Comparison of ENCODE assay signal across 7 cellular contexts in the genomic region with DNA sequence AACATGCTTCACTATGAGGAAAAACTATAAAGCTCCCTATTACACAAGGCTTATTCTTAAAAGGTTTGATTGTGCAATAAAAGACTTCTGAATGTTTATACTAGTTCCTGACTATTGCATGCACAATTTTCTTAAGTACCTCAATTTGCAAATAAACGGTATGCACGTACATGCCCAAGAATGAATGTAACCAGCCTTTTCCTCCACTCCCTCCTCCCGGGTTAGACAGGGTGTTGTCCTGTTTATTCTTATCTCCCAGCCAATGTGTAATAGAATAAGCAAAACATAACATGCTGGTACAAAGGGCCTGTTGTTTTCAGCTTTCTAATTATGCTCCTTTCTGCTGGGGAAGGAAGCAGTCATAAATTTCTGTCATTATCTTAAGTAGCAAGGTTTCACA.
DNase-seq lines count a peak whose midpoint lies in the region; ATAC-seq and TF ChIP-seq lines count a peak whose summit lies in the region.

No MANE protein-coding gene starts in this region.

- no peaks in the 10 kb centered on the region for H3K27me3 Mint-ChIP-seq in type B pancreatic cell

- DNase-seq in LHCN-M2 (ENCODE audit: low read depth) (peak; percentile 92), T1000 (lab: John Stamatoyannopoulos, UW) (peak; percentile 30), iris pigment epithelial cell (ENCODE audit: low read depth) (peak; percentile 98), type B pancreatic cell (ENCODE audit: extremely low spot score, unreplicated experiment) (no peak)

- peak overlapping the region; percentile 86 for H3K27ac Mint-ChIP-seq in type B pancreatic cell

- no peaks in the 10 kb centered on the region for H3K9me3 Mint-ChIP-seq in type B pancreatic cell

- H3K4me1 Mint-ChIP-seq in type B pancreatic cell (ENCODE audit: unreplicated experiment): peaks cover 60% of the 10 kb centered on the region

- no peak for TF ChIP-seq CTCF in type B pancreatic cell (conservative IDR thresholded peaks at IDR 0.05)

- ATAC-seq in GM18907 (IDR thresholded peaks at IDR 0.05; ENCODE audit: unreplicated experiment) (no peak), HG03457 (IDR thresholded peaks at IDR 0.05; ENCODE audit: unreplicated experiment) (no peak), GM18870 (IDR thresholded peaks at IDR 0.05; ENCODE audit: unreplicated experiment) (no peak)

- H3K4me3 Mint-ChIP-seq in type B pancreatic cell: peak overlapping the region; percentile 42

- peaks cover 34% of the 10 kb centered on the region for H3K36me3 Mint-ChIP-seq in type B pancreatic cell
